Comparison of ENCODE assay signal across 18 cellular contexts in genomic region chr12:132281021-132281420, GRCh38. TPM values are rescaled to one million over a fixed set of nuclear protein-coding genes. Genes with fewer than 3 reads are reported as not detected.
DNase-seq lines count a peak whose midpoint lies in the region; ATAC-seq and TF ChIP-seq lines count a peak whose summit lies in the region.
"Had no signal": no experiment of that assay in that cellular context is flagged by ENCODE, and none has a peak within 500 bp of the region (broad histone marks: within the 10 kb centered on the region; RNA-seq: fewer than 3 reads in every experiment).

No MANE protein-coding gene starts in this region.

- ATAC-seq in right cardiac atrium: no peak
- no peak for ATAC-seq in WTC11
- ATAC-seq in omental fat pad (ENCODE audit: low FRiP score): peak; percentile 47
- ATAC-seq in HG02798 (IDR thresholded peaks at IDR 0.05; ENCODE audit: poor library complexity, unreplicated experiment): no peak
- ATAC-seq: CD8-positive, alpha-beta T cell had no signal

- intact Hi-C loops in right cardiac atrium (cut with DNase I): no loop called here

- H3K4me1 Mint-ChIP-seq in WTC11: peaks cover 27% of the 10 kb centered on the region
- H3K4me1 Mint-ChIP-seq: CD14-positive monocyte had no signal

- 54% methylated on average over 19 of the region's 19 CpGs for WGBS in right cardiac atrium

- H3K36me3 Mint-ChIP-seq in WTC11: no peaks in the 10 kb centered on the region
- H3K36me3 Mint-ChIP-seq: CD8-positive, alpha-beta T cell had no signal

- H3K4me1 ChIP-seq in right cardiac atrium (ENCODE audit: control insufficient read depth, insufficient read depth, low read length): no peaks in the 10 kb centered on the region
- peaks cover 0 to 3% of the 10 kb centered on the region in 2 donors for H3K4me1 ChIP-seq in right atrium auricular region

- H3K27me3 ChIP-seq in right cardiac atrium (ENCODE audit: control insufficient read depth, insufficient read depth) (no peaks in the 10 kb centered on the region), right atrium auricular region (peaks cover 0 to 8% of the 10 kb centered on the region in 2 donors)

- H3K36me3 ChIP-seq in right atrium auricular region: no peaks in the 10 kb centered on the region

- CTCF ChIA-PET in WTC11 (lab: Charles Lee): interaction anchor here (1.3 kb wide), 1 partner anchor 133 kb away, joined by 4 read pairs; no protein-coding TSS in a partner anchor

- no peak overlapping the region for H3K27ac Mint-ChIP-seq in WTC11
- H3K27ac Mint-ChIP-seq: B cell; CD14-positive monocyte; CD8-positive, alpha-beta T cell; H9; HFFc6 had no signal

- H3K4me3 Mint-ChIP-seq in WTC11: no peak overlapping the region
- H3K4me3 Mint-ChIP-seq: B cell; CD14-positive monocyte; CD8-positive, alpha-beta T cell; H9; HFFc6 had no signal

- H3K27ac ChIP-seq in right cardiac atrium (ENCODE audit: low read length) (no peak overlapping the region), right atrium auricular region (no peak overlapping the region)
- H3K27ac ChIP-seq: HL-60 had no signal

- peak in 2 of 3 donors; percentile 37 to 46 for DNase-seq in right cardiac atrium
- DNase-seq in right atrium auricular region (ENCODE audit: low spot score): no peak
- peak; percentile 11 for DNase-seq in WTC11 (ENCODE audit: low spot score)
- DNase-seq in omental fat pad (ENCODE audit: low spot score): no peak
- DNase-seq in NCI-H2081 (lab: John Stamatoyannopoulos, UW): no peak
- no peak for DNase-seq in ACHN
- DNase-seq: CD8-positive, alpha-beta T cell; COR-L47; DMS153; DMS79 treated with DMSO at 0.1 percent for 48 hours; EL; GOT3; H9; HFFc6 had no signal

- H3K9me3 Mint-ChIP-seq in WTC11: no peaks in the 10 kb centered on the region
- H3K9me3 Mint-ChIP-seq: CD8-positive, alpha-beta T cell; HFFc6 had no signal

- H3K27me3 Mint-ChIP-seq in WTC11 (ENCODE audit: low read depth): peaks cover 10% of the 10 kb centered on the region

- in situ Hi-C loops in ACHN (cut with HindIII; ENCODE audit: low pct_ligation_motif_present, low pct_unique_long_range_greater_than_20kb, low sequenced_read_pairs): no loop called here

- POLR2A ChIA-PET in WTC11 (lab: Charles Lee): no interaction called here

- TF ChIP-seq CTCF in right atrium auricular region (IDR thresholded peaks at IDR 0.05): no peak
- no peak for TF ChIP-seq CTCF in WTC11 (IDR thresholded peaks at IDR 0.05)
- TF ChIP-seq CTCF in omental fat pad (IDR thresholded peaks at IDR 0.05): no peak

- H3K4me3 ChIP-seq in right cardiac atrium (ENCODE audit: low read length): no peak overlapping the region
- no peak overlapping the region for H3K4me3 ChIP-seq in right atrium auricular region

- H3K9me3 ChIP-seq in right cardiac atrium (ENCODE audit: control insufficient read depth, low read length) (no peaks in the 10 kb centered on the region), right atrium auricular region (no peaks in the 10 kb centered on the region)

TF ChIP-seq in WTC11, 78 proteins besides CTCF, POLR2A, EP300 and RAD21:
- TF ChIP-seq ZNF671 (CRISPR knock-in tag; IDR thresholded peaks at IDR 0.05) (no peak), ZNF416 (CRISPR knock-in tag; IDR thresholded peaks at IDR 0.05) (no peak)

RNA-seq across cellular contexts. Expression of gene GALNT9, which starts 48.4 kb away (rescaled TPM):
- total RNA-seq in right cardiac atrium (under 1 TPM in 2 of 4 donors, not detected in 2; 0.14 to 0.21 TPM), right atrium auricular region (10 to 100 TPM in 1 of 2 donors, 1 to 10 TPM in 1; 4.0 to 10.8 TPM), WTC11 (2021) (0.66 to 1.1 TPM (median 0.90 TPM) in 3 replicates), omental fat pad (10 to 100 TPM in 3 of 4 donors, not detected in 1; 10.9 to 52.7 (median 36.7) TPM)
- 0.05 TPM for polyA plus RNA-seq in right cardiac atrium
- total RNA-seq: CD8-positive, alpha-beta T cell; HFFc6 had no signal
- polyA plus RNA-seq: CD14-positive monocyte had no signal

Comparison
In these comparisons a context has a peak if more than half of its experiments do, and no peak if none do; other contexts are left out.
1. DNase-seq: peak in right cardiac atrium (2 of 3) and WTC11 (single experiment); none in right atrium auricular region (single experiment), omental fat pad (single experiment), NCI-H2081 (0 of 2) and ACHN (single experiment).